Comparison of ENCODE assay signal across 28 cellular contexts in the genomic region with DNA sequence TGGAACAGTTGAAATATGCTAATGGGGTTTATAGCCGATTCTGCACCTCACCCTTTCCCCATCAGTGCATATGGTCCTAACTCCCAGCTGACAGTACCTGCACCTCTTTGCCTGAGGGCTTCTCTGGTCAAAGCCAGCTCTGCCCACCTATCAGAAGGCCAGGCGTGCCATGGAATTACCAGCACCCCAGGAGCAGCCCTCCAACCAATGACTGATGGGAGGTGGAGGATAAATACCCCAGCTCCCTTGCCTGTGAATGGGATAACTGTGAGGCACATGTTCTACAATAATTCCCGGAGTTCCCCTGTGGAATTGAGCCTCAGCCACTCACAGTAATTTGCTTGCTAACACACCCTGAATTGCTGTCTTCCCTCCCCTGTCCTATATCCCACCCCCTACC.
"Had no signal": no experiment of that assay in that cellular context is flagged by ENCODE, and none has a peak within 500 bp of the region (broad histone marks: within the 10 kb centered on the region; RNA-seq: fewer than 3 reads in every experiment).

No MANE protein-coding gene starts in this region.

- ATAC-seq: stimulated activated effector memory CD8-positive, alpha-beta T cell treated with anti-CD3 and anti-CD28 coated beads, Interleukin-12 subunit alpha, Interleukin-12 subunit beta, amount 100 ng/mL, for 72 hours; stimulated activated memory B cell treated with anti-CD40 and anti-IgM and Interleukin-4, amounts not matched to agents 10 μg/mL and 1 μg/mL and 100 μg/mL, for 72 hours; stimulated activated naive B cell treated with anti-CD40 and anti-IgM and Interleukin-4, amounts not matched to agents 10 μg/mL and 1 μg/mL and 100 μg/mL, for 72 hours; stimulated activated naive CD8-positive, alpha-beta T cell treated with anti-CD3 and anti-CD28 coated beads, Interleukin-15, amount 100 ng/mL, for 72 hours; stimulated activated naive CD8-positive, alpha-beta T cell treated with anti-CD3 and anti-CD28 coated beads, Interleukin-15, Interleukin-2, amounts not matched to agents 100 U/mL and 50 U/mL, for 24 hours; upper lobe of right lung had no signal

- H3K27me3 ChIP-seq: suprapubic skin, testis, thyroid gland, tibial artery, tibial nerve, transverse colon, upper lobe of left lung, upper lobe of right lung, uterus, vagina had no signal

- DNase-seq: stimulated activated CD4-positive, alpha-beta T cell treated with anti-CD3 and anti-CD28 coated beads, Interleukin-2, amount 100 ng/mL, for 48 hours; stimulated activated CD4-positive, alpha-beta T cell treated with anti-CD3 and anti-CD28 coated beads, Interleukin-4, amount 100 ng/mL, for 1 hour; stimulated activated CD4-positive, alpha-beta T cell treated with anti-CD3 and anti-CD28 coated beads, Interleukin-4, amount 100 ng/mL, for 24 hours; stimulated activated CD4-positive, alpha-beta T cell treated with anti-CD3 and anti-CD28 coated beads, Interleukin-4, amount 100 ng/mL, for 4 hours; stimulated activated CD8-positive, alpha-beta memory T cell treated with anti-CD3 and anti-CD28 coated beads, Interleukin-4, amount 100 ng/mL, for 48 hours; stimulated activated naive B cell treated with anti-CD40 and anti-IgM and Interleukin-4, amounts not matched to agents 10 μg/mL and 1 μg/mL and 100 μg/mL, for 72 hours; stimulated activated naive CD4-positive, alpha-beta T cell; stimulated activated naive CD4-positive, alpha-beta T cell treated with Interleukin-2 at 50 U/mL for 16 hours; stimulated activated naive CD8-positive, alpha-beta T cell treated with anti-CD3 and anti-CD28 coated beads, Interleukin-15, amount 100 ng/mL, for 72 hours; stimulated activated naive CD8-positive, alpha-beta T cell treated with anti-CD3 and anti-CD28 coated beads, Interleukin-15, Interleukin-2, amounts not matched to agents 100 U/mL and 50 U/mL, for 24 hours; stomach; substantia nigra; testis; thyroid gland; tibial artery; transverse colon; trophoblast cell; upper lobe of left lung; upper lobe of right lung; uterus had no signal

- H3K9me3 Mint-ChIP-seq: stimulated activated effector memory CD8-positive, alpha-beta T cell treated with anti-CD3 and anti-CD28 coated beads, Interleukin-12 subunit alpha, Interleukin-12 subunit beta, amount 100 ng/mL, for 72 hours; stimulated activated memory B cell treated with anti-CD40 and anti-IgM and Interleukin-4, amounts not matched to agents 10 μg/mL and 1 μg/mL and 100 μg/mL, for 72 hours; stimulated activated naive CD8-positive, alpha-beta T cell treated with anti-CD3 and anti-CD28 coated beads, Interleukin-15, Interleukin-2, amounts not matched to agents 100 ng/mL and 50 ng/mL, for 24 hours had no signal

- H3K4me3 Mint-ChIP-seq: stimulated activated effector memory CD8-positive, alpha-beta T cell treated with anti-CD3 and anti-CD28 coated beads, Interleukin-12 subunit alpha, Interleukin-12 subunit beta, amount 100 ng/mL, for 72 hours; stimulated activated memory B cell treated with anti-CD40 and anti-IgM and Interleukin-4, amounts not matched to agents 10 μg/mL and 1 μg/mL and 100 μg/mL, for 72 hours; stimulated activated naive B cell treated with anti-CD40 and anti-IgM and Interleukin-4, amounts not matched to agents 10 μg/mL and 1 μg/mL and 100 μg/mL, for 72 hours; stimulated activated naive CD8-positive, alpha-beta T cell treated with anti-CD3 and anti-CD28 coated beads, Interleukin-15, amount 100 ng/mL, for 72 hours; stimulated activated naive CD8-positive, alpha-beta T cell treated with anti-CD3 and anti-CD28 coated beads, Interleukin-15, Interleukin-2, amounts not matched to agents 100 ng/mL and 50 ng/mL, for 24 hours; type B pancreatic cell had no signal

- H3K36me3 ChIP-seq: stomach, suprapubic skin, thoracic aorta, thyroid gland, tibial artery, tibial nerve, transverse colon, upper lobe of left lung, upper lobe of right lung, uterus, vagina had no signal

- H3K27ac Mint-ChIP-seq: stimulated activated effector memory CD8-positive, alpha-beta T cell treated with anti-CD3 and anti-CD28 coated beads, Interleukin-12 subunit alpha, Interleukin-12 subunit beta, amount 100 ng/mL, for 72 hours; stimulated activated memory B cell treated with anti-CD40 and anti-IgM and Interleukin-4, amounts not matched to agents 10 μg/mL and 1 μg/mL and 100 μg/mL, for 72 hours; stimulated activated naive B cell treated with anti-CD40 and anti-IgM and Interleukin-4, amounts not matched to agents 10 μg/mL and 1 μg/mL and 100 μg/mL, for 72 hours; stimulated activated naive CD8-positive, alpha-beta T cell treated with anti-CD3 and anti-CD28 coated beads, Interleukin-15, amount 100 ng/mL, for 72 hours; stimulated activated naive CD8-positive, alpha-beta T cell treated with anti-CD3 and anti-CD28 coated beads, Interleukin-15, Interleukin-2, amounts not matched to agents 100 ng/mL and 50 ng/mL, for 24 hours; type B pancreatic cell had no signal

- H3K36me3 Mint-ChIP-seq: stimulated activated effector memory CD8-positive, alpha-beta T cell treated with anti-CD3 and anti-CD28 coated beads, Interleukin-12 subunit alpha, Interleukin-12 subunit beta, amount 100 ng/mL, for 72 hours; stimulated activated naive B cell treated with anti-CD40 and anti-IgM and Interleukin-4, amounts not matched to agents 10 μg/mL and 1 μg/mL and 100 μg/mL, for 72 hours; type B pancreatic cell had no signal

- H3K27me3 Mint-ChIP-seq: stimulated activated naive CD8-positive, alpha-beta T cell treated with anti-CD3 and anti-CD28 coated beads, Interleukin-15, amount 100 ng/mL, for 72 hours; stimulated activated naive CD8-positive, alpha-beta T cell treated with anti-CD3 and anti-CD28 coated beads, Interleukin-15, Interleukin-2, amounts not matched to agents 100 ng/mL and 50 ng/mL, for 24 hours; type B pancreatic cell had no signal

- H3K27ac ChIP-seq: stomach, suprapubic skin, testis, thoracic aorta, thyroid gland, tibial artery, tibial nerve, transverse colon, upper lobe of left lung, upper lobe of right lung, uterus, vagina had no signal

- H3K4me1 Mint-ChIP-seq: stimulated activated effector memory CD8-positive, alpha-beta T cell treated with anti-CD3 and anti-CD28 coated beads, Interleukin-12 subunit alpha, Interleukin-12 subunit beta, amount 100 ng/mL, for 72 hours; stimulated activated memory B cell treated with anti-CD40 and anti-IgM and Interleukin-4, amounts not matched to agents 10 μg/mL and 1 μg/mL and 100 μg/mL, for 72 hours; stimulated activated naive B cell treated with anti-CD40 and anti-IgM and Interleukin-4, amounts not matched to agents 10 μg/mL and 1 μg/mL and 100 μg/mL, for 72 hours had no signal

- H3K4me1 ChIP-seq: stomach, suprapubic skin, testis, thyroid gland, tibial artery, tibial nerve, transverse colon, upper lobe of left lung, upper lobe of right lung, uterus, vagina had no signal

- H3K9me3 ChIP-seq: suprapubic skin, testis, thoracic aorta, thyroid gland, tibial nerve, transverse colon, upper lobe of right lung, uterus, vagina had no signal

- H3K4me3 ChIP-seq: stomach, suprapubic skin, testis, thoracic aorta, thyroid gland, tibial artery, tibial nerve, transverse colon, upper lobe of left lung, upper lobe of right lung, uterus, vagina had no signal
